26 cellular contexts compared by ENCODE assay signal in genomic region chr1:100708476-100709062, GRCh38. TPM values are rescaled to one million over a fixed set of nuclear protein-coding genes. Genes with fewer than 3 reads are reported as not detected.
DNase-seq lines count a peak whose midpoint lies in the region; ATAC-seq, FAIRE-seq and TF ChIP-seq lines count a peak whose summit lies in the region.
"Had no signal": no experiment of that assay in that cellular context is flagged by ENCODE, and none has a peak within 500 bp of the region (broad histone marks: within the 10 kb centered on the region; RNA-seq: fewer than 3 reads in every experiment).

No MANE protein-coding gene starts in this region.

- H3K9me3 Mint-ChIP-seq in mesothelial cell of epicardium: peaks cover 4% of the 10 kb centered on the region
- H3K9me3 Mint-ChIP-seq: activated CD4-positive, alpha-beta memory T cell treated with anti-CD3 and anti-CD28 coated beads for 36 hours; GM23338; stimulated activated naive CD8-positive, alpha-beta T cell treated with anti-CD3 and anti-CD28 coated beads, Interleukin-15, amount 100 ng/mL, for 72 hours had no signal

- H3K27ac Mint-ChIP-seq in mesothelial cell of epicardium: peak overlapping the region; percentile 61
- H3K27ac Mint-ChIP-seq: activated CD4-positive, alpha-beta memory T cell treated with anti-CD3 and anti-CD28 coated beads for 36 hours; GM23338; stimulated activated naive CD8-positive, alpha-beta T cell treated with anti-CD3 and anti-CD28 coated beads, Interleukin-15, amount 100 ng/mL, for 72 hours had no signal

- no peak for DNase-seq in HepG2 (ENCODE audit: low spot score)
- DNase-seq in dermis microvascular lymphatic vessel endothelial cell (ENCODE audit: low read depth in 2 of 2): peak; percentile 24 to 84
- no peak for DNase-seq in mesothelial cell of epicardium (ENCODE audit: low spot score in 2 of 2, unreplicated experiment in 2 of 2)
- DNase-seq in spleen: no peak
- no peak for DNase-seq in RCC 7860 (ENCODE audit: low spot score)
- DNase-seq: activated CD4-positive, alpha-beta memory T cell treated with anti-CD3 and anti-CD28 coated beads for 36 hours; activated CD4-positive, CD25-positive, alpha-beta regulatory T cell; anterior cingulate cortex; DMS79; foreskin fibroblast; Kasumi-1; lower lobe of right lung; NCI-H187 treated with DMSO at 0.1 percent for 48 hours; NCI-H2227 treated with DMSO at 0.1 percent for 48 hours; NCI-H748 treated with DMSO at 0.1 percent for 48 hours; psoas muscle; stimulated activated CD4-positive, alpha-beta T cell treated with anti-CD3 and anti-CD28 coated beads, Interleukin-12 subunit alpha, Interleukin-12 subunit beta, amount 100 ng/mL, for 4 hours; stimulated activated naive CD8-positive, alpha-beta T cell treated with anti-CD3 and anti-CD28 coated beads, Interleukin-15, amount 100 ng/mL, for 72 hours; upper lobe of left lung had no signal

- H3K4me3 ChIP-seq in liver (ENCODE audit: low read depth in 1 of 3, low read length in 3 of 3): no peak overlapping the region
- no peak overlapping the region for H3K4me3 ChIP-seq in HepG2 (replicated peaks in 1 of 3; ENCODE audit: insufficient read depth in 1 of 3, low read depth in 2 of 3, low read length in 3 of 3)
- no peak overlapping the region for H3K4me3 ChIP-seq in spleen
- H3K4me3 ChIP-seq: GM23338, hepatocyte, lower lobe of right lung, psoas muscle, upper lobe of left lung had no signal

- H3K9ac ChIP-seq in liver (ENCODE audit: low read depth in 1 of 2, low read length in 2 of 2) (no peak overlapping the region), HepG2 (ENCODE audit: insufficient read depth, low read depth, low read length) (no peak overlapping the region)

- peaks cover 2% of the 10 kb centered on the region for H3K27me3 Mint-ChIP-seq in mesothelial cell of epicardium (ENCODE audit: low read depth)
- H3K27me3 Mint-ChIP-seq: stimulated activated naive CD8-positive, alpha-beta T cell treated with anti-CD3 and anti-CD28 coated beads, Interleukin-15, amount 100 ng/mL, for 72 hours had no signal

- intact Hi-C loops in HepG2 (cut with micrococcal nuclease; ENCODE audit: unreplicated experiment) (no loop called here), spleen (cut with DNase I; ENCODE audit: low total_unique reads) (no loop called here)

- no peaks in the 10 kb centered on the region for H4K20me1 ChIP-seq in HepG2 (ENCODE audit: insufficient read depth, low read length)

- no peaks in the 10 kb centered on the region for H3K36me3 Mint-ChIP-seq in mesothelial cell of epicardium
- H3K36me3 Mint-ChIP-seq: activated CD4-positive, alpha-beta memory T cell treated with anti-CD3 and anti-CD28 coated beads for 36 hours had no signal

- in situ Hi-C loops in HepG2 (cut with HindIII; ENCODE audit: extremely low pct_ligation_motif_present, low pct_unique_long_range_greater_than_20kb): no loop called here

- H3K27ac ChIP-seq in liver (ENCODE audit: low read depth in 1 of 2, low read length in 2 of 2): no peak overlapping the region
- H3K27ac ChIP-seq in HepG2 (ENCODE audit: extremely low read length, insufficient read depth, low read length): no peak overlapping the region
- H3K27ac ChIP-seq in spleen: peak overlapping the region in 4 of 8 donors; percentile 0 to 24 (median 12)
- H3K27ac ChIP-seq: hepatocyte, lower lobe of right lung, psoas muscle, upper lobe of left lung had no signal

- FAIRE-seq in HepG2 (lab: Jason Lieb, UNC): no peak
- no peak for FAIRE-seq in RCC 7860 (lab: Jason Lieb, UNC)
- FAIRE-seq: colon, GM12891 had no signal

- TF ChIP-seq POLR2A in HepG2 (IDR thresholded peaks at IDR 0.05; ENCODE audit: insufficient read depth in 1 of 2, low read depth in 2 of 2, low read length in 2 of 2): no peak
- TF ChIP-seq POLR2A in spleen (IDR thresholded peaks at IDR 0.05): no peak

- CTCF ChIA-PET in HepG2 (lab: Yijun Ruan, JAX; ENCODE audit: low intra/inter-chr PET ratio, low total read pairs): no interaction called here

- WGBS in liver: 64% methylated on average over 2 of the region's 2 CpGs
- WGBS in HepG2 (ENCODE audit: low lambda C conversion rate): 9% methylated on average over 2 of the region's 2 CpGs
- WGBS in spleen, 5 donors: 26 to 39% (median 33%) methylated on average over 2 of the region's 2 CpGs

- ATAC-seq in HepG2: no peak
- no peak for ATAC-seq in GM21717 (IDR thresholded peaks at IDR 0.05; ENCODE audit: unreplicated experiment)
- ATAC-seq in GM21447 (IDR thresholded peaks at IDR 0.05; ENCODE audit: unreplicated experiment): no peak
- ATAC-seq: GM23338; lower lobe of right lung; psoas muscle; stimulated activated naive CD8-positive, alpha-beta T cell treated with anti-CD3 and anti-CD28 coated beads, Interleukin-15, amount 100 ng/mL, for 72 hours had no signal

- H3K27me3 ChIP-seq in liver (ENCODE audit: control insufficient read depth in 4 of 4, insufficient read depth in 4 of 4, low read length in 3 of 4) (no peaks in the 10 kb centered on the region), HepG2 (ENCODE audit: control insufficient read depth in 1 of 2, insufficient read depth in 2 of 2, low read length in 2 of 2) (no peaks in the 10 kb centered on the region; a peak in 1 of 5 replicates), spleen (replicated peaks in 1 of 7) (no peaks in the 10 kb centered on the region)
- H3K27me3 ChIP-seq: hepatocyte, upper lobe of left lung had no signal

- no peak overlapping the region for H3K4me2 ChIP-seq in HepG2 (ENCODE audit: low read depth, low read length)
- H3K4me2 ChIP-seq: GM23338, hepatocyte had no signal

- H3K4me1 ChIP-seq in liver (ENCODE audit: control insufficient read depth in 4 of 4, insufficient read depth in 4 of 4, low read length in 3 of 4): peaks cover 0 to 3% (median 0%) of the 10 kb centered on the region in 4 donors
- H3K4me1 ChIP-seq in HepG2 (ENCODE audit: insufficient read depth, low read length): peaks cover 2% of the 10 kb centered on the region; the same call in 1 of the 2 replicates
- H3K4me1 ChIP-seq in spleen: peaks cover 0 to 18% (median 0%) of the 10 kb centered on the region in 6 donors
- H3K4me1 ChIP-seq: lower lobe of right lung, psoas muscle, upper lobe of left lung had no signal

- no peaks in the 10 kb centered on the region for H3K36me3 ChIP-seq in liver (ENCODE audit: control insufficient read depth in 4 of 4, insufficient read depth in 3 of 4, low read depth in 1 of 4, low read length in 3 of 4)
- H3K36me3 ChIP-seq in HepG2 (replicated peaks in 1 of 2; ENCODE audit: control insufficient read depth in 1 of 2, insufficient read depth in 2 of 2, low read length in 2 of 2): no peaks in the 10 kb centered on the region
- no peaks in the 10 kb centered on the region for H3K36me3 ChIP-seq in spleen
- H3K36me3 ChIP-seq: lower lobe of right lung, upper lobe of left lung had no signal

- H2AFZ ChIP-seq in HepG2 (ENCODE audit: low read length): no peak overlapping the region
- H2AFZ ChIP-seq: GM23338, hepatocyte had no signal

- TF ChIP-seq RAD21 in liver (IDR thresholded peaks at IDR 0.05): no peak
- no peak for TF ChIP-seq RAD21 in HepG2 (CRISPR knock-in tag; IDR thresholded peaks at IDR 0.05)

- BruUV-seq in HepG2 (replicated peaks; lab: Mats Ljungman, UMichigan): no TSS peak

- H3K4me1 Mint-ChIP-seq in mesothelial cell of epicardium: peaks cover 32% of the 10 kb centered on the region
- H3K4me1 Mint-ChIP-seq: GM23338 had no signal

- TF ChIP-seq CTCF in liver (IDR thresholded peaks at IDR 0.05; ENCODE audit: low read depth, low read length, missing input control) (no peak), HepG2 (CRISPR knock-in tag; IDR thresholded peaks at IDR 0.05) (no peak), mesothelial cell of epicardium (IDR thresholded peaks at IDR 0.05; ENCODE audit: unreplicated experiment) (no peak), spleen (IDR thresholded peaks at IDR 0.05 in 8 of 11, conservative IDR thresholded peaks at IDR 0.05 in 3 of 11) (no peak)

- H3K79me2 ChIP-seq in HepG2 (ENCODE audit: insufficient read depth, low read length): no peaks in the 10 kb centered on the region
- H3K79me2 ChIP-seq: hepatocyte had no signal

- H3K9me3 ChIP-seq in liver (ENCODE audit: control insufficient read depth in 4 of 4, low read length in 3 of 4) (no peaks in the 10 kb centered on the region), HepG2 (ENCODE audit: low read length) (no peaks in the 10 kb centered on the region), spleen (no peaks in the 10 kb centered on the region)
- H3K9me3 ChIP-seq: lower lobe of right lung, psoas muscle, upper lobe of left lung had no signal

- TF ChIP-seq EP300 in HepG2 (IDR thresholded peaks at IDR 0.05; ENCODE audit: low read depth in 2 of 2, low read length in 2 of 2) (no peak), HepG2 (CRISPR knock-in tag; IDR thresholded peaks at IDR 0.05; ENCODE audit: borderline replicate concordance) (no peak)

- H3K4me3 Mint-ChIP-seq in mesothelial cell of epicardium: no peak overlapping the region
- H3K4me3 Mint-ChIP-seq: activated CD4-positive, alpha-beta memory T cell treated with anti-CD3 and anti-CD28 coated beads for 36 hours; GM23338; stimulated activated naive CD8-positive, alpha-beta T cell treated with anti-CD3 and anti-CD28 coated beads, Interleukin-15, amount 100 ng/mL, for 72 hours had no signal

- POLR2A ChIA-PET in HepG2 (lab: Yijun Ruan, JAX): no interaction called here

RNA-seq across cellular contexts. Expression of gene VCAM1, which starts 11.0 kb away (rescaled TPM):
- 100 to 1,000 TPM in 1 of 2 donors, 10 to 100 TPM in 1; 30.7 to 159 TPM for total RNA-seq in liver
- polyA plus RNA-seq in liver: 10 to 100 TPM in 1 of 2 donors, 1 to 10 TPM in 1; 3.3 to 16.8 TPM
- total RNA-seq in HepG2 (2016; rRNA removed; fragmentation: Illumina TruSeq; extraction: Trizol): not detected in 2 replicates
- total RNA-seq in HepG2 (2016; cell fraction: cytosol; rRNA removed; fragmentation: Illumina TruSeq; extraction: Trizol; ENCODE audit: low read depth): not detected in 2 replicates
- total RNA-seq in HepG2 (2016; cell fraction: insoluble cytoplasmic fraction; rRNA removed; fragmentation: Illumina TruSeq; extraction: Trizol): not detected in 2 replicates
- total RNA-seq in HepG2 (2016; cell fraction: membrane; rRNA removed; fragmentation: Illumina TruSeq; extraction: Trizol): not detected in 2 replicates
- not detected in 2 replicates for total RNA-seq in HepG2 (2016; cell fraction: nucleus; rRNA removed; fragmentation: Illumina TruSeq; extraction: Trizol)
- polyA plus RNA-seq in HepG2 (2011; rRNA removed): not detected in 2 replicates
- not detected in 2 replicates for polyA plus RNA-seq in HepG2 (2011; cell fraction: cytosol; rRNA removed)
- polyA plus RNA-seq in HepG2 (2011; cell fraction: nucleus; rRNA removed): not detected in 2 replicates
- polyA plus RNA-seq in HepG2 (2012): 0.05 TPM in 1 of 2 replicates, not detected in the other
- not detected in 2 replicates for polyA plus RNA-seq in HepG2 (2016; cell fraction: cytosol; fragmentation: Illumina TruSeq; extraction: Trizol; ENCODE audit: low read depth)
- not detected in 2 replicates for polyA plus RNA-seq in HepG2 (2016; cell fraction: insoluble cytoplasmic fraction; fragmentation: Illumina TruSeq; extraction: Trizol; ENCODE audit: low read depth)
- polyA plus RNA-seq in HepG2 (2016; cell fraction: membrane; fragmentation: Illumina TruSeq; extraction: Trizol; ENCODE audit: low read depth): not detected in 2 replicates
- polyA plus RNA-seq in HepG2 (2016; cell fraction: nucleus; fragmentation: Illumina TruSeq; extraction: Trizol; ENCODE audit: insufficient read depth, low read depth): not detected in 2 replicates
- not detected in 2 replicates for polyA minus RNA-seq in HepG2 (2011; rRNA and poly(A)+ RNA removed; ENCODE audit: low replicate concordance)
- not detected in 2 replicates for polyA minus RNA-seq in HepG2 (2011; cell fraction: cytosol; rRNA and poly(A)+ RNA removed)
- polyA minus RNA-seq in HepG2 (2011; cell fraction: nucleus; rRNA and poly(A)+ RNA removed): not detected in 2 replicates
- total RNA-seq in dermis microvascular lymphatic vessel endothelial cell: 0.90 and 2.9 TPM in 2 replicates
- 30.8 to 35.6 TPM (median 33.6 TPM) in 3 replicates for total RNA-seq in mesothelial cell of epicardium
- total RNA-seq in spleen: 100 to 1,000 TPM; 284 to 849 (median 474) TPM
- 10 to 100 TPM; 39.6 to 65.7 (median 41.9) TPM for polyA plus RNA-seq in spleen
- total RNA-seq: activated CD4-positive, alpha-beta memory T cell treated with anti-CD3 and anti-CD28 coated beads for 36 hours; GM23338 had no signal
- polyA plus RNA-seq: GM23338 had no signal

Comparison
In these comparisons a context has a peak if more than half of its experiments do, and no peak if none do; other contexts are left out.
1. DNase-seq: peak in dermis microvascular lymphatic vessel endothelial cell (2 of 2); none in HepG2 (single experiment), mesothelial cell of epicardium (0 of 2), spleen (single experiment) and RCC 7860 (single experiment).